10 cellular contexts compared by ENCODE assay signal in the genomic region with DNA sequence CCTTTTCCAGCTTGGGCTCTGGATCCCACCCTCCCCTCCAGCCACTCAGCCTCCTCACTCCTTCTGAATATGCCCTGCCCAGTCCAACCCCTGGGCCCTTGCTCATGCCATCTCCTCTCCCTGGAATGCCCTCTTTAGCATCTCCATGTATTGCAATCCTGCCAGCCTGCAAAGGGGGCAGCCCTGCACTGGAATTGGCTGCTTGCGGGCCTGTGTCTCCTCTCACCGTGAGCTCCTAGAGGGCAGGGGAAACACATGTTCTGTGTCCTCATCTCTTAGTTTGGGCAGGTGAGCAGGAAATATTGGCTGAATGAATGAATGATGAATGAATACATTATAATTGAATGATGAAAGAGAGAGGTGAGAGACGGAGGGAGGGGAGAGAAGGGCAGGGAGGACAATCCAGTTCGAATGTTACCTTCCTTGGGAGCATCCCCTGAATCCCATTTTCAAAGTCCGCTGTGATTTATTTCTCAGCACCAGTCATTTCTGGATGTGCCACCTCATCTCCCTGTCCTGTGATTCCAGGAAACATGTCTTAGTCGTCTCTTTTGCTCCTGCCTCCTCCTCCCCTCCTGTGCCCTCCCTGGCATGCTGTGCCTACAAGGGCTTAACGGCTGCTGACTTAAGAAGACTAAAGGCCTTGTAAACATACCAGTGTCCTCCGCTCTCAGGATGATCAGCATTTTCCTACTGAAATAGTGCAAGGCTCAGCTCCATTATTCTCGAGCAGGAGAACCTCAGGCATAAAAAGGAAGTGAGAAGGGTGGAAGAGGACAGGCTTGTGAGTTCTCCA.
DNase-seq lines count a peak whose midpoint lies in the region; ATAC-seq and TF ChIP-seq lines count a peak whose summit lies in the region.
"Had no signal": no experiment of that assay in that cellular context is flagged by ENCODE, and none has a peak within 500 bp of the region (broad histone marks: within the 10 kb centered on the region; RNA-seq: fewer than 3 reads in every experiment).

No MANE protein-coding gene starts in this region.

- H3K36me3 Mint-ChIP-seq in nephron progenitor cell (ENCODE audit: low read depth), result no peaks in the 10 kb centered on the region

- H3K27me3 ChIP-seq in PC-3 (ENCODE audit: low read length), result peaks cover 50% of the 10 kb centered on the region
- no peaks in the 10 kb centered on the region for H3K27me3 ChIP-seq in brain microvascular endothelial cell (replicated peaks)
- peaks cover 0 to 12% (median 0%) of the 10 kb centered on the region in 7 donors for H3K27me3 ChIP-seq in spleen (replicated peaks in 1 of 7)

- 68 to 76% (median 71%) methylated on average over 9 of the region's 9 CpGs for WGBS in spleen, 5 donors

- H3K27ac ChIP-seq in PC-3 (ENCODE audit: low read length) (no peak overlapping the region), brain microvascular endothelial cell (no peak overlapping the region), spleen (peak overlapping the region in 7 of 8 donors; percentile 27 to 91 (median 76))

- peak; percentile 52 to 56 for ATAC-seq in activated CD4-positive, CD25-positive, alpha-beta regulatory T cell treated with anti-CD3 and anti-CD28 coated beads, Interleukin-2, amount 50 U/mL, for 24 hours
- ATAC-seq in PC-3 (peak; percentile 22; the same call in 1 of the 2 replicates), HG03135 (IDR thresholded peaks at IDR 0.05; ENCODE audit: unreplicated experiment) (no peak)

- H3K9me2 ChIP-seq in PC-3 (replicated peaks; ENCODE audit: low read length), result no peaks in the 10 kb centered on the region

- DNase-seq in activated CD4-positive, CD25-positive, alpha-beta regulatory T cell treated with anti-CD3 and anti-CD28 coated beads, Interleukin-2, amount 50 U/mL, for 72 hours, result no peak
- no peak for DNase-seq in PC-3
- no peak for DNase-seq in brain microvascular endothelial cell
- DNase-seq in spleen, result peak; percentile 61
- no peak for DNase-seq in OCI-M2 (lab: John Stamatoyannopoulos, UW; ENCODE audit: unreplicated experiment)
- no peak for DNase-seq in nephron progenitor cell
- DNase-seq: NCI-H2029 treated with DMSO at 0.1 percent for 48 hours had no signal

- H3K9me3 Mint-ChIP-seq in nephron progenitor cell, result peaks cover 9% of the 10 kb centered on the region

- CTCF ChIA-PET in PC-3 (lab: Charles Lee), result no interaction called here

- H3K36me3 ChIP-seq in PC-3 (ENCODE audit: low read depth, low read length) (no peaks in the 10 kb centered on the region), brain microvascular endothelial cell (replicated peaks) (no peaks in the 10 kb centered on the region), spleen (no peaks in the 10 kb centered on the region)

- peaks cover 39% of the 10 kb centered on the region for H3K27me3 Mint-ChIP-seq in nephron progenitor cell (ENCODE audit: low read depth, poor library complexity)
- H3K27me3 Mint-ChIP-seq: memory B cell had no signal

- TF ChIP-seq POLR2A in spleen (IDR thresholded peaks at IDR 0.05), result no peak

- intact Hi-C loops in PC-3 (cut with micrococcal nuclease), result no loop called here
- intact Hi-C loops in spleen (cut with DNase I; ENCODE audit: low total_unique reads), result no loop called here

- no peaks in the 10 kb centered on the region for H3K79me2 ChIP-seq in PC-3 (ENCODE audit: low read length)

- H4K20me1 ChIP-seq in PC-3 (ENCODE audit: low read length), result no peaks in the 10 kb centered on the region

- H3K4me3 ChIP-seq in PC-3 (ENCODE audit: low read length) (no peak overlapping the region), brain microvascular endothelial cell (ENCODE audit: low read depth, low read length) (no peak overlapping the region), spleen (no peak overlapping the region)

- TF ChIP-seq CTCF in PC-3 (conservative IDR thresholded peaks at IDR 0.05; ENCODE audit: low read depth, low read length) (0 out of 2 replicates have a peak, but pooled peaks have one; percentile 22), brain microvascular endothelial cell (IDR thresholded peaks at IDR 0.05; ENCODE audit: low read depth, low read length, missing control alignments) (peak; percentile 7), spleen (IDR thresholded peaks at IDR 0.05 in 8 of 11, conservative IDR thresholded peaks at IDR 0.05 in 3 of 11) (no peak), nephron progenitor cell (IDR thresholded peaks at IDR 0.05) (no peak)

- POLR2A ChIA-PET in PC-3 (lab: Charles Lee; ENCODE audit: unreplicated experiment), result no interaction called here

- no peaks in the 10 kb centered on the region for H3F3A ChIP-seq in PC-3 (ENCODE audit: low read length, unreplicated experiment)

- H3K4me1 ChIP-seq in PC-3 (ENCODE audit: insufficient read depth, low read length) (no peaks in the 10 kb centered on the region), spleen (peaks cover 0 to 88% (median 27%) of the 10 kb centered on the region in 6 donors)

- no peak overlapping the region for H3K27ac Mint-ChIP-seq in nephron progenitor cell
- H3K27ac Mint-ChIP-seq: memory B cell had no signal

- no peak overlapping the region for H3K9ac ChIP-seq in PC-3 (ENCODE audit: low read length)

- H3K4me1 Mint-ChIP-seq in nephron progenitor cell, result peaks cover 50% of the 10 kb centered on the region

- H2AFZ ChIP-seq in PC-3 (ENCODE audit: low read length), result no peak overlapping the region

- H3K9me3 ChIP-seq in PC-3 (ENCODE audit: low read length) (no peaks in the 10 kb centered on the region), spleen (peaks cover 0 to 4% (median 0%) of the 10 kb centered on the region in 8 donors)

- H3K4me3 Mint-ChIP-seq in nephron progenitor cell, result no peak overlapping the region
- H3K4me3 Mint-ChIP-seq: memory B cell had no signal

- no TSS peak for BruUV-seq in PC-3 (replicated peaks; lab: Mats Ljungman, UMichigan)

- in situ Hi-C loops in brain microvascular endothelial cell (cut with HindIII; ENCODE audit: low pct_ligation_motif_present, low sequenced_read_pairs), result no loop called here

- no peak overlapping the region for H3K4me2 ChIP-seq in PC-3 (ENCODE audit: low read length)

Comparison
In these comparisons a context has a peak if more than half of its experiments do, and no peak if none do; other contexts are left out.
1. H3K27ac ChIP-seq: peak in spleen (7 of 8); none in PC-3 (single experiment) and brain microvascular endothelial cell (single experiment).
2. CTCF ChIP-seq: peak in PC-3 (single experiment) and brain microvascular endothelial cell (single experiment); none in spleen (0 of 11) and nephron progenitor cell (single experiment).